Comparison of ENCODE assay signal across 20 cellular contexts in genomic region chr6:64782877-64783276, GRCh38.
A peak's percentile ranks its signal among the peaks of the same experiment; 100 is the strongest.
DNase-seq lines count a peak whose midpoint lies in the region; ATAC-seq and TF ChIP-seq lines count a peak whose summit lies in the region.
"Had no signal": no experiment of that assay in that cellular context is flagged by ENCODE, and none has a peak within 500 bp of the region (broad histone marks: within the 10 kb centered on the region; RNA-seq: fewer than 3 reads in every experiment).

No MANE protein-coding gene starts in this region.

- H3K27ac Mint-ChIP-seq in MCF 10A (ENCODE audit: low read depth, unreplicated experiment) = no peak overlapping the region
- H3K27ac Mint-ChIP-seq: B cell; CD4-positive, CD25-positive, alpha-beta regulatory T cell; CD8-positive, alpha-beta T cell; GM23338; H9; HFFc6 had no signal

- H3K36me3 ChIP-seq in breast epithelium (no peaks in the 10 kb centered on the region), RWPE2 (ENCODE audit: low read depth) (no peaks in the 10 kb centered on the region)
- H3K36me3 ChIP-seq: BLaER1 had no signal

- no TSS peak for BruUV-seq in MCF 10A (replicated peaks; lab: Mats Ljungman, UMichigan)

- H3K4me3 ChIP-seq in breast epithelium = no peak overlapping the region
- H3K4me3 ChIP-seq in RWPE2 (ENCODE audit: severe bottlenecking) = no peak overlapping the region
- H3K4me3 ChIP-seq in epithelial cell of esophagus (ENCODE audit: low read length) = no peak overlapping the region
- H3K4me3 ChIP-seq: BLaER1, GM23338 had no signal

- no peaks in the 10 kb centered on the region for H3K27me3 ChIP-seq in breast epithelium
- no peaks in the 10 kb centered on the region for H3K27me3 ChIP-seq in RWPE2 (ENCODE audit: insufficient read depth, poor library complexity, severe bottlenecking)
- H3K27me3 ChIP-seq: BLaER1 had no signal

- peaks cover 27% of the 10 kb centered on the region for H3K9me3 Mint-ChIP-seq in MCF 10A (ENCODE audit: unreplicated experiment)

- no peak overlapping the region for H3K4me3 Mint-ChIP-seq in MCF 10A (ENCODE audit: unreplicated experiment)
- H3K4me3 Mint-ChIP-seq: B cell; CD4-positive, CD25-positive, alpha-beta regulatory T cell; CD8-positive, alpha-beta T cell; GM23338; H9; HFFc6 had no signal

- TF ChIP-seq POLR2A in breast epithelium (IDR thresholded peaks at IDR 0.05) = no peak

- H3K27ac ChIP-seq in breast epithelium (no peak overlapping the region), RWPE2 (ENCODE audit: poor library complexity, severe bottlenecking) (no peak overlapping the region)
- H3K27ac ChIP-seq: 22Rv1, BLaER1, C4-2B had no signal

- H3K4me1 Mint-ChIP-seq in MCF 10A (ENCODE audit: insufficient read depth, unreplicated experiment) = peaks cover 6% of the 10 kb centered on the region
- H3K4me1 Mint-ChIP-seq: B cell; CD4-positive, CD25-positive, alpha-beta regulatory T cell; GM23338; H9 had no signal

- H3K9me3 ChIP-seq in breast epithelium (no peaks in the 10 kb centered on the region), RWPE2 (ENCODE audit: severe bottlenecking) (no peaks in the 10 kb centered on the region)
- H3K9me3 ChIP-seq: BLaER1, Caco-2 had no signal

- POLR2A ChIA-PET in MCF 10A (lab: Yijun Ruan, JAX) = no interaction called here
- POLR2A ChIA-PET in HEK293T (lab: Yijun Ruan, JAX) = no interaction called here

- TF ChIP-seq CTCF in MCF 10A (IDR thresholded peaks at IDR 0.05; ENCODE audit: unreplicated experiment) = no peak
- TF ChIP-seq CTCF in breast epithelium (IDR thresholded peaks at IDR 0.05) = no peak
- TF ChIP-seq CTCF in RWPE2 (IDR thresholded peaks at IDR 0.05; ENCODE audit: poor library complexity, severe bottlenecking) = no peak
- TF ChIP-seq CTCF in epithelial cell of esophagus (IDR thresholded peaks at IDR 0.05; ENCODE audit: insufficient read depth, low read depth, low read length, missing control alignments) = no peak

- no peaks in the 10 kb centered on the region for H3K36me3 Mint-ChIP-seq in MCF 10A (ENCODE audit: insufficient read depth, unreplicated experiment)
- H3K36me3 Mint-ChIP-seq: CD4-positive, CD25-positive, alpha-beta regulatory T cell; CD8-positive, alpha-beta T cell had no signal

- DNase-seq in MCF 10A (ENCODE audit: unreplicated experiment) (peak; percentile 17), breast epithelium (ENCODE audit: low spot score in 2 of 2) (no peak), RWPE2 (ENCODE audit: low spot score) (no peak), epithelial cell of esophagus (ENCODE audit: low read depth) (peak; percentile 76), NCI-H1694 treated with DMSO at 0.1 percent for 48 hours (lab: John Stamatoyannopoulos, UW) (no peak), HEK293T (ENCODE audit: extremely low spot score) (no peak), kidney glomerular epithelial cell (lab: John Stamatoyannopoulos, UW) (no peak)
- DNase-seq: Caco-2; CD4-positive, CD25-positive, alpha-beta regulatory T cell; CD8-positive, alpha-beta T cell; DMS153; DND-41; H9; HFFc6 had no signal

- no peaks in the 10 kb centered on the region for H3K4me1 ChIP-seq in breast epithelium
- H3K4me1 ChIP-seq in RWPE2 (ENCODE audit: insufficient read depth, poor library complexity, severe bottlenecking) = peaks cover 2% of the 10 kb centered on the region
- H3K4me1 ChIP-seq: BLaER1, Caco-2 had no signal

- ATAC-seq in RWPE2 (ENCODE audit: low read depth) = peak; percentile 59; the same call in 1 of the 3 replicates
- ATAC-seq: CD8-positive, alpha-beta T cell; GM23338; HCT116 had no signal

- H3K27me3 Mint-ChIP-seq in MCF 10A (ENCODE audit: insufficient read depth, unreplicated experiment) = no peaks in the 10 kb centered on the region
- H3K27me3 Mint-ChIP-seq: B cell; CD4-positive, CD25-positive, alpha-beta regulatory T cell had no signal

- CTCF ChIA-PET in MCF 10A (lab: Yijun Ruan, JAX) = no interaction called here
- CTCF ChIA-PET in HEK293T (lab: Yijun Ruan, JAX) = no interaction called here

- intact Hi-C loops in MCF 10A (cut with micrococcal nuclease) = no loop called here
- intact Hi-C loops in breast epithelium (cut with DNase I; ENCODE audit: low total_unique reads) = no loop called here

TF ChIP-seq in HEK293T, 16 proteins besides CTCF, POLR2A, EP300 and RAD21:
- TF ChIP-seq L3MBTL2 (conservative IDR thresholded peaks at IDR 0.05) = no peak
- TF ChIP-seq SP1 (IDR thresholded peaks at IDR 0.05) = no peak
- no peak for TF ChIP-seq FOXA1 (IDR thresholded peaks at IDR 0.05)
- TF ChIP-seq ARNT (IDR thresholded peaks at IDR 0.05) = no peak
- TF ChIP-seq FOXM1 (IDR thresholded peaks at IDR 0.05; ENCODE audit: borderline replicate concordance) = no peak
- TF ChIP-seq CTBP1 (IDR thresholded peaks at IDR 0.05; ENCODE audit: borderline replicate concordance) = no peak
- TF ChIP-seq PKNOX1 (IDR thresholded peaks at IDR 0.05) = no peak
- no peak for TF ChIP-seq ELF4 (IDR thresholded peaks at IDR 0.05)
- no peak for TF ChIP-seq ZNF384 (IDR thresholded peaks at IDR 0.05)
- TF ChIP-seq LEF1 (IDR thresholded peaks at IDR 0.05; ENCODE audit: borderline replicate concordance) = no peak
- TF ChIP-seq HDGF (IDR thresholded peaks at IDR 0.05; ENCODE audit: borderline replicate concordance) = no peak
- no peak for TF ChIP-seq SUZ12 (IDR thresholded peaks at IDR 0.05)
- no peak for TF ChIP-seq TARDBP (IDR thresholded peaks at IDR 0.05)
- no peak for TF ChIP-seq NFRKB (IDR thresholded peaks at IDR 0.05)
- TF ChIP-seq BHLHE40 (IDR thresholded peaks at IDR 0.05; ENCODE audit: borderline replicate concordance) = no peak
- TF ChIP-seq FOXK2 (IDR thresholded peaks at IDR 0.05) = no peak

Comparison
In these comparisons a context has a peak if more than half of its experiments do, and no peak if none do; other contexts are left out.
1. DNase-seq: peak in MCF 10A (single experiment) and epithelial cell of esophagus (single experiment); none in breast epithelium (0 of 2), RWPE2 (single experiment), NCI-H1694 treated with DMSO at 0.1 percent for 48 hours (single experiment), HEK293T (single experiment) and kidney glomerular epithelial cell (single experiment).